In genomic region chr1:32939655-32940371, GRCh38 we compare ENCODE assay signal across 9 cellular contexts. TPM values are rescaled to one million over a fixed set of nuclear protein-coding genes. Genes with fewer than 3 reads are reported as not detected.
DNase-seq lines count a peak whose midpoint lies in the region; ATAC-seq and TF ChIP-seq lines count a peak whose summit lies in the region.
"Had no signal": no experiment of that assay in that cellular context is flagged by ENCODE, and none has a peak within 500 bp of the region (broad histone marks: within the 10 kb centered on the region; RNA-seq: fewer than 3 reads in every experiment).

No MANE protein-coding gene starts in this region.

- H3K9me3 ChIP-seq in MG63, result no peaks in the 10 kb centered on the region

- DNase-seq in AG08396 (ENCODE audit: low spot score), result peak; percentile 66
- DNase-seq in MG63, result peak; percentile 87
- DNase-seq in brain microvascular endothelial cell, result peak; percentile 91
- peak; percentile 57 for DNase-seq in medulla oblongata (ENCODE audit: extremely low spot score)
- DNase-seq in NCI-H345 (lab: John Stamatoyannopoulos, UW), result no peak
- DNase-seq in globus pallidus (ENCODE audit: low spot score), result no peak
- no peak for DNase-seq in cerebellar nuclear complex (lab: John Stamatoyannopoulos, UW)

- H3K27ac ChIP-seq in brain microvascular endothelial cell, result peak overlapping the region; percentile 51

- no peak for TF ChIP-seq CTCF in brain microvascular endothelial cell (IDR thresholded peaks at IDR 0.05; ENCODE audit: low read depth, low read length, missing control alignments)

- ATAC-seq in GM19455 (IDR thresholded peaks at IDR 0.05; ENCODE audit: unreplicated experiment), result no peak
- ATAC-seq: Panc1 had no signal

- H3K4me3 ChIP-seq in MG63 (no peak overlapping the region), brain microvascular endothelial cell (ENCODE audit: low read depth, low read length) (no peak overlapping the region)

- H3K27me3 ChIP-seq in MG63, result no peaks in the 10 kb centered on the region
- no peaks in the 10 kb centered on the region for H3K27me3 ChIP-seq in brain microvascular endothelial cell (replicated peaks)

- in situ Hi-C loops in brain microvascular endothelial cell (cut with HindIII; ENCODE audit: low pct_ligation_motif_present, low sequenced_read_pairs), result no loop called here

- peaks cover 50% of the 10 kb centered on the region for H3K36me3 ChIP-seq in MG63
- H3K36me3 ChIP-seq in brain microvascular endothelial cell (replicated peaks), result peaks cover 38% of the 10 kb centered on the region

RNA-seq across cellular contexts. Expression of gene RNF19B, which starts 24.8 kb away (rescaled TPM):
- total RNA-seq in MG63 (2014; rRNA removed; shearing (Covaris generic); ENCODE audit: low replicate concordance), result 5.0 and 6.9 TPM in 2 replicates

RNA-seq across cellular contexts. Expression of gene TMEM54, which starts 38.6 kb away (rescaled TPM):
- 6.3 and 30.7 TPM in 2 replicates for total RNA-seq in MG63 (2014; rRNA removed; shearing (Covaris generic); ENCODE audit: low replicate concordance)

RNA-seq across cellular contexts. Expression of gene HPCA, which starts 53.5 kb away (rescaled TPM):
- not detected in 2 replicates for total RNA-seq in MG63 (2014; rRNA removed; shearing (Covaris generic); ENCODE audit: low replicate concordance)

Comparison
In these comparisons a context has a peak if more than half of its experiments do, and no peak if none do; other contexts are left out.
1. DNase-seq: peak in AG08396 (single experiment), MG63 (single experiment), brain microvascular endothelial cell (single experiment) and medulla oblongata (single experiment); none in NCI-H345 (single experiment), globus pallidus (single experiment) and cerebellar nuclear complex (0 of 2).